In the genomic region with DNA sequence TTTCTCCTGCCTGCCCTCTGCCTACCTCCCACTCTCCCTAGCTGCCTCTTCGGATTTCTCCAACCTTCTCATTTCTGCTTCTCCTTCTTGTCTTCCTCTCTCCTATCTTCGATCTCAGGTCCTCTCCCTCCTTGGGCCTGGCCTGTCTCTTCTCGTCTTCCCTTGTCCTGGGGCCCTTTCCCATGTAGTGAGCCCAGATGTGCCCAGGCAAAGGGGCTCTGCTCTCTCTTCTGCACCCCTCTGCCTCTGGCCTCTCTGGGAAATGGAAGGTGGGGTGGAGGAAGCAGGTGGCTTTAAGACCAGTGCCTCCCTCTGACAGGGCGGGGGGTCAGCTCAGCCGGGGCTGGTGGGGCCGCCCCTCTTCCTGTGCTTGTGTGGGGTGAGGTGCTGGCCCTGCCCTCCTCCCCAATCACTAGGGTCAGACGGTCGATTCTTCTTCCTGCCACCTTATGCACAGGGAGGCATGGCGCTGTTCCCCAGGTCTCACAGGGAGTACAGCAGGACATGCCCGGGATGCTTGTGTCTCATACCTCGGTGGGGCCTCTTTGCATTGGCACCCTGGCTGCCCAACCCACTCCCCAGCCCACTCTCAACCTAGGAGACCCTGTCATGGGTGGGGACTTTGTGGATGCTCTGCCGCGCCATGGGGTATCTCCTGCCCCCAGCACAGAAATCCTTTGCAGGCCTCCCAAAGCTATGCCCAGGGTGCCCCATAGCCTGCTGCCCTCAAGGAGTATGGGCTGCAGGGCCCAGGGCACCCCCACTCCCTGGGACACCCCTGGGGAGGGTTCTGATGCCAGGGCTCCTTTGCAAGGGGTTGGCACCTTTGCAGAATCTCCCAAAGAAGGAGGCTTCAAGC, we compare ENCODE assay signal across 15 cellular contexts.
DNase-seq lines count a peak whose midpoint lies in the region; ATAC-seq and TF ChIP-seq lines count a peak whose summit lies in the region.
"Had no signal": no experiment of that assay in that cellular context is flagged by ENCODE, and none has a peak within 500 bp of the region (broad histone marks: within the 10 kb centered on the region; RNA-seq: fewer than 3 reads in every experiment).

No MANE protein-coding gene starts in this region.

- H3K27me3 ChIP-seq in Loucy (ENCODE audit: insufficient read depth, low read length, poor library complexity, severe bottlenecking) (no peaks in the 10 kb centered on the region), colonic mucosa (no peaks in the 10 kb centered on the region), stomach (no peaks in the 10 kb centered on the region), foreskin keratinocyte (no peaks in the 10 kb centered on the region)

- no peak for TF ChIP-seq POLR2A in stomach (IDR thresholded peaks at IDR 0.05)

- peaks cover 5% of the 10 kb centered on the region; the same call in 1 of the 2 replicates for H3K9me3 ChIP-seq in Loucy (ENCODE audit: insufficient read depth, low read depth, low read length)
- no peaks in the 10 kb centered on the region for H3K9me3 ChIP-seq in colonic mucosa
- peaks cover 2% of the 10 kb centered on the region for H3K9me3 ChIP-seq in mucosa of descending colon
- H3K9me3 ChIP-seq in stomach, result peaks cover 0 to 6% (median 0%) of the 10 kb centered on the region in 4 donors
- H3K9me3 ChIP-seq: SJCRH30, thoracic aorta had no signal

- H3K27ac ChIP-seq in colonic mucosa (peak overlapping the region; percentile 84), stomach (peak overlapping the region; percentile 56 to 87 (median 78)), foreskin keratinocyte (no peak overlapping the region)
- H3K27ac ChIP-seq: SJCRH30, thoracic aorta had no signal

- H3K9me2 ChIP-seq in Loucy (replicated peaks; ENCODE audit: low read depth, low read length), result no peaks in the 10 kb centered on the region

- H3F3A ChIP-seq in Loucy (ENCODE audit: low read depth), result no peaks in the 10 kb centered on the region

- H2AFZ ChIP-seq in Loucy (ENCODE audit: low read length), result no peak overlapping the region

- DNase-seq in colonic mucosa (no peak), mucosa of descending colon (peak in 2 of 3 donors; percentile 63), stomach (no peak), SHP77 (lab: John Stamatoyannopoulos, UW) (no peak), 8988T (no peak), foreskin keratinocyte (no peak), HCEC 1CT (no peak)
- DNase-seq: activated CD4-positive, alpha-beta T cell treated with anti-CD3 and anti-CD28 coated beads, Interleukin-2, amount 10 ng/mL, durations not matched to agents 7 days and 5 days; DMS153; naive B cell; retina; T-helper 9 cell had no signal

- peaks cover 34% of the 10 kb centered on the region for H3K4me1 ChIP-seq in Loucy (ENCODE audit: insufficient read depth, low read length, poor library complexity, severe bottlenecking)
- H3K4me1 ChIP-seq in colonic mucosa, result peaks cover 7% of the 10 kb centered on the region
- peaks cover 29% of the 10 kb centered on the region for H3K4me1 ChIP-seq in mucosa of descending colon (ENCODE audit: low read depth)
- peaks cover 29 to 54% (median 42%) of the 10 kb centered on the region in 4 donors for H3K4me1 ChIP-seq in stomach
- peaks cover 11% of the 10 kb centered on the region for H3K4me1 ChIP-seq in foreskin keratinocyte

- H3K36me3 ChIP-seq in Loucy (ENCODE audit: insufficient read depth, low read length) (no peaks in the 10 kb centered on the region), colonic mucosa (no peaks in the 10 kb centered on the region), mucosa of descending colon (ENCODE audit: low read depth) (no peaks in the 10 kb centered on the region), stomach (no peaks in the 10 kb centered on the region)
- H3K36me3 ChIP-seq: SJCRH30, thoracic aorta had no signal

- TF ChIP-seq CTCF in Loucy (conservative IDR thresholded peaks at IDR 0.05; ENCODE audit: low read length), result no peak
- TF ChIP-seq CTCF in colonic mucosa (IDR thresholded peaks at IDR 0.05), result no peak
- TF ChIP-seq CTCF in mucosa of descending colon (IDR thresholded peaks at IDR 0.05), result no peak
- TF ChIP-seq CTCF in stomach (IDR thresholded peaks at IDR 0.05), result no peak
- no peak for TF ChIP-seq CTCF in foreskin keratinocyte (conservative IDR thresholded peaks at IDR 0.05)

- H3K9ac ChIP-seq in Loucy (ENCODE audit: low read depth, low read length, poor library complexity, severe bottlenecking) (peak overlapping the region; percentile 30), colonic mucosa (ENCODE audit: low read depth in 2 of 2, low read length in 2 of 2) (peak overlapping the region; percentile 72 to 90)

- H3K4me3 ChIP-seq in Loucy (ENCODE audit: low read length, poor library complexity, severe bottlenecking) (no peak overlapping the region), colonic mucosa (no peak overlapping the region), mucosa of descending colon (no peak overlapping the region), stomach (no peak overlapping the region)
- H3K4me3 ChIP-seq: SJCRH30, thoracic aorta had no signal

- 43 to 65% (median 47%) methylated on average over 6 to 13 of the region's 13 CpGs for WGBS in stomach, 5 donors

- intact Hi-C loops in colonic mucosa (cut with DNase I), result no loop called here
- intact Hi-C loops in mucosa of descending colon (cut with DNase I, micrococcal nuclease), result no loop called here
- intact Hi-C loops in stomach (cut with DNase I; ENCODE audit: low total_unique reads), result no loop called here

- H3K79me2 ChIP-seq in Loucy (ENCODE audit: insufficient read depth, low read length), result no peaks in the 10 kb centered on the region

- peak overlapping the region; percentile 18 for H3K4me2 ChIP-seq in Loucy (ENCODE audit: low read depth, low read length, poor library complexity, severe bottlenecking)

- no peaks in the 10 kb centered on the region for H4K20me1 ChIP-seq in Loucy (ENCODE audit: insufficient read depth, low read length, poor library complexity, severe bottlenecking)

- ATAC-seq in mucosa of descending colon (peak; percentile 45), foreskin keratinocyte (no peak)

- TF ChIP-seq EP300 in stomach (IDR thresholded peaks at IDR 0.05), result no peak

Comparison
In these comparisons a context has a peak if more than half of its experiments do, and no peak if none do; other contexts are left out.
1. DNase-seq: peak in mucosa of descending colon (2 of 3); none in colonic mucosa (single experiment), stomach (single experiment), SHP77 (0 of 2), 8988T (single experiment), foreskin keratinocyte (0 of 2) and HCEC 1CT (single experiment).